ENCODE assay signal across 2 cellular contexts in the genomic region with DNA sequence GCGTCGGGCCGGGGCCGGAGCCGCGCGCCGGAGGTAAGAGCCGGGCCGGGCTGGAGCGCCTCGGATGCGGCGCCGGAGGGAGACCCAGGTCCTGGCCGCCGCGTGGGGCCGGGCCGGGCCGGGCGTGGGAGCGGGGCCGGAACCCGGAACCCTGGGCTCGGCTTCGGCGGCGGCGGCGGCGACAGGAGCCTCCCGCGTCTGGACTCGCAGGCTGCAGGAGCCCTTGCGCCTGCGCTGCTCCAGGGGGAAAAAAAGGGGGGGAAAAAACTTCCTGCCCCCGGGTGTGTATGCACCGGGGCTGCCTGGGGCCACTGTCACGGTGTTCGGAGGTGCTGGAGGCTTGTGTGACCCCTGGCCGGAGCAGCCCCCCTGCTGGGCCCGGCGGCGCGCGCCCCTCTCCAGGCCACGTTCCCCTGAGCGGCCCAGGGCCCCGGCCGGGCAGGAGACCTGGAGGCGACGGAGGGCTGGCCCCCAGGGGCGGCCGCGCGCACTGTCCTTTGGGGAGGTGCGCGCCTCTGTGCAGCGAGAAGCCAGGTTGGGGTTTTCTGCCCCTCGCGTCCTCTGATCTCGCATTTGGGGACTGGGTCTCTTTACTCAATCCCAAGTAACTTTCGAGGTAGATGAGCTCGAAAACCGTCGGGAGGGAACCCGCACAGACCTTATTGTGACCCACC.
TF ChIP-seq lines count a peak whose summit lies in the region.

No MANE protein-coding gene starts in this region.

TF ChIP-seq in IMR-90, 13 proteins besides CTCF, POLR2A, EP300 and RAD21:
- TF ChIP-seq CEBPB (IDR thresholded peaks at IDR 0.05; ENCODE audit: low read depth, low read length) (no peak), MAFK (IDR thresholded peaks at IDR 0.05; ENCODE audit: low read depth, low read length) (no peak), BHLHE40 (IDR thresholded peaks at IDR 0.05; ENCODE audit: low read depth, low read length) (no peak), RCOR1 (IDR thresholded peaks at IDR 0.05; ENCODE audit: insufficient replicate concordance, low read length) (no peak), SMC3 (IDR thresholded peaks at IDR 0.05; ENCODE audit: low read depth, low read length) (0 out of 2 replicates have a peak, but pooled peaks have one; percentile 0), RFX5 (IDR thresholded peaks at IDR 0.05; ENCODE audit: low read depth, low read length) (no peak), FOS (IDR thresholded peaks at IDR 0.05; ENCODE audit: low read depth, low read length) (no peak)
- TF ChIP-seq, protein P1, sequence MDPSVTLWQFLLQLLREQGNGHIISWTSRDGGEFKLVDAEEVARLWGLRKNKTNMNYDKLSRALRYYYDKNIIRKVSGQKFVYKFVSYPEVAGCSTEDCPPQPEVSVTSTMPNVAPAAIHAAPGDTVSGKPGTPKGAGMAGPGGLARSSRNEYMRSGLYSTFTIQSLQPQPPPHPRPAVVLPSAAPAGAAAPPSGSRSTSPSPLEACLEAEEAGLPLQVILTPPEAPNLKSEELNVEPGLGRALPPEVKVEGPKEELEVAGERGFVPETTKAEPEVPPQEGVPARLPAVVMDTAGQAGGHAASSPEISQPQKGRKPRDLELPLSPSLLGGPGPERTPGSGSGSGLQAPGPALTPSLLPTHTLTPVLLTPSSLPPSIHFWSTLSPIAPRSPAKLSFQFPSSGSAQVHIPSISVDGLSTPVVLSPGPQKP (IDR thresholded peaks at IDR 0.05; ENCODE audit: borderline replicate concordance, low read depth, low read length), result no peak

TF ChIP-seq in GM12878, 131 proteins besides CTCF, POLR2A, EP300 and RAD21:
- peak; percentile 15; the same call in 1 of the 2 replicates for TF ChIP-seq NRF1 (conservative IDR thresholded peaks at IDR 0.05; ENCODE audit: low read depth, low read length)
- 0 out of 2 replicates have a peak, but pooled peaks have one; percentile 72 for TF ChIP-seq DPF2 (IDR thresholded peaks at IDR 0.05)
- no peak for TF ChIP-seq CEBPB (IDR thresholded peaks at IDR 0.05; ENCODE audit: borderline replicate concordance in 1 of 2, low read depth in 2 of 2, low read length in 2 of 2)
- TF ChIP-seq NR2F1 (conservative IDR thresholded peaks at IDR 0.05), result 0 out of 2 replicates have a peak, but pooled peaks have one; percentile 13
- TF ChIP-seq LARP7 (IDR thresholded peaks at IDR 0.05), result peak; percentile 53; the same call in 1 of the 2 replicates
- TF ChIP-seq CHD4 (IDR thresholded peaks at IDR 0.05), result no peak
- TF ChIP-seq, protein P2, sequence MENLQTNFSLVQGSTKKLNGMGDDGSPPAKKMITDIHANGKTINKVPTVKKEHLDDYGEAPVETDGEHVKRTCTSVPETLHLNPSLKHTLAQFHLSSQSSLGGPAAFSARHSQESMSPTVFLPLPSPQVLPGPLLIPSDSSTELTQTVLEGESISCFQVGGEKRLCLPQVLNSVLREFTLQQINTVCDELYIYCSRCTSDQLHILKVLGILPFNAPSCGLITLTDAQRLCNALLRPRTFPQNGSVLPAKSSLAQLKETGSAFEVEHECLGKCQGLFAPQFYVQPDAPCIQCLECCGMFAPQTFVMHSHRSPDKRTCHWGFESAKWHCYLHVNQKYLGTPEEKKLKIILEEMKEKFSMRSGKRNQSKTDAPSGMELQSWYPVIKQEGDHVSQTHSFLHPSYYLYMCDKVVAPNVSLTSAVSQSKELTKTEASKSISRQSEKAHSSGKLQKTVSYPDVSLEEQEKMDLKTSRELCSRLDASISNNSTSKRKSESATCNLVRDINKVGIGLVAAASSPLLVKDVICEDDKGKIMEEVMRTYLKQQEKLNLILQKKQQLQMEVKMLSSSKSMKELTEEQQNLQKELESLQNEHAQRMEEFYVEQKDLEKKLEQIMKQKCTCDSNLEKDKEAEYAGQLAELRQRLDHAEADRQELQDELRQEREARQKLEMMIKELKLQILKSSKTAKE (IDR thresholded peaks at IDR 0.05; ENCODE audit: low read depth, poor library complexity, severe bottlenecking), result no peak
- TF ChIP-seq POLR2AphosphoS5 (IDR thresholded peaks at IDR 0.05; ENCODE audit: low read length), result no peak
- TF ChIP-seq, protein P3, sequence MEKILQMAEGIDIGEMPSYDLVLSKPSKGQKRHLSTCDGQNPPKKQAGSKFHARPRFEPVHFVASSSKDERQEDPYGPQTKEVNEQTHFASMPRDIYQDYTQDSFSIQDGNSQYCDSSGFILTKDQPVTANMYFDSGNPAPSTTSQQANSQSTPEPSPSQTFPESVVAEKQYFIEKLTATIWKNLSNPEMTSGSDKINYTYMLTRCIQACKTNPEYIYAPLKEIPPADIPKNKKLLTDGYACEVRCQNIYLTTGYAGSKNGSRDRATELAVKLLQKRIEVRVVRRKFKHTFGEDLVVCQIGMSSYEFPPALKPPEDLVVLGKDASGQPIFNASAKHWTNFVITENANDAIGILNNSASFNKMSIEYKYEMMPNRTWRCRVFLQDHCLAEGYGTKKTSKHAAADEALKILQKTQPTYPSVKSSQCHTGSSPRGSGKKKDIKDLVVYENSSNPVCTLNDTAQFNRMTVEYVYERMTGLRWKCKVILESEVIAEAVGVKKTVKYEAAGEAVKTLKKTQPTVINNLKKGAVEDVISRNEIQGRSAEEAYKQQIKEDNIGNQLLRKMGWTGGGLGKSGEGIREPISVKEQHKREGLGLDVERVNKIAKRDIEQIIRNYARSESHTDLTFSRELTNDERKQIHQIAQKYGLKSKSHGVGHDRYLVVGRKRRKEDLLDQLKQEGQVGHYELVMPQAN (conservative IDR thresholded peaks at IDR 0.05), result 0 out of 2 replicates have a peak, but pooled peaks have one; percentile 24
- TF ChIP-seq GATAD2B (conservative IDR thresholded peaks at IDR 0.05; ENCODE audit: low read depth), result peak; percentile 73; the same call in 1 of the 2 replicates
- no peak for TF ChIP-seq KDM1A (IDR thresholded peaks at IDR 0.05; ENCODE audit: borderline replicate concordance)
- TF ChIP-seq BACH1 (IDR thresholded peaks at IDR 0.05; ENCODE audit: borderline replicate concordance), result 0 out of 2 replicates have a peak, but pooled peaks have one; percentile 38
- peak; percentile 23 for TF ChIP-seq IKZF1 (conservative IDR thresholded peaks at IDR 0.05)
- TF ChIP-seq HDAC6 (IDR thresholded peaks at IDR 0.05; ENCODE audit: unreplicated experiment), result peak; percentile 25
